In genomic region chr16:370443-370842, GRCh38 we compare ENCODE assay signal across 8 cellular contexts. TPM values are rescaled to one million over a fixed set of nuclear protein-coding genes. Genes with fewer than 3 reads are reported as not detected.
A peak's percentile ranks its signal among the peaks of the same experiment; 100 is the strongest.
DNase-seq lines count a peak whose midpoint lies in the region; ATAC-seq and TF ChIP-seq lines count a peak whose summit lies in the region.

Gene MRPL28, minus strand, starts transcription at chr16:370538. Its CDS starts 320 bp downstream, at chr16:370218.

- no peak for TF ChIP-seq CTCF in liver (IDR thresholded peaks at IDR 0.05; ENCODE audit: low read depth, low read length, missing input control)

- peak; percentile 94 for ATAC-seq in GM19351 (IDR thresholded peaks at IDR 0.05; ENCODE audit: unreplicated experiment)

- peak within 1 kb of the TSS; percentile 64; the same call in 1 of the 2 replicates for H3K27ac ChIP-seq in BLaER1
- H3K27ac ChIP-seq in liver (ENCODE audit: low read depth in 1 of 2, low read length in 2 of 2), result no peak within 1 kb of the TSS

- H3K4me3 ChIP-seq in BLaER1, result peak within 1 kb of the TSS; percentile 62
- peak within 1 kb of the TSS in 2 of 3 donors; percentile 58 to 73 for H3K4me3 ChIP-seq in liver (ENCODE audit: low read depth in 1 of 3, low read length in 3 of 3)

- H3K9me3 ChIP-seq in BLaER1, result no peaks in the 10 kb centered on the region
- no peaks in the 10 kb centered on the region for H3K9me3 ChIP-seq in liver (ENCODE audit: control insufficient read depth in 4 of 4, low read length in 3 of 4)

- peak within 1 kb of the TSS; percentile 95 for H3K4me2 ChIP-seq in BLaER1

- DNase-seq in HK-2 (ENCODE audit: unreplicated experiment), result peak; percentile 90
- DNase-seq in NCI-H82 treated with DMSO at 0.1 percent for 48 hours (lab: John Stamatoyannopoulos, UW; ENCODE audit: unreplicated experiment), result peak; percentile 87
- DNase-seq in activated CD4-positive, alpha-beta T cell treated with anti-CD3 and anti-CD28 coated beads, Interleukin-2, amount 50 U/mL, for 48 hours, result peak; percentile 97
- DNase-seq in dermis microvascular lymphatic vessel endothelial cell (ENCODE audit: low read depth in 2 of 2), result peak; percentile 90 to 95
- DNase-seq in stimulated activated CD4-positive, alpha-beta T cell treated with anti-CD3 and anti-CD28 coated beads, Interleukin-4, amount 100 ng/mL, for 1 hour, result peak; percentile 93

- peaks cover 40% of the 10 kb centered on the region for H4K20me1 ChIP-seq in BLaER1

- H3K36me3 ChIP-seq in BLaER1 (peaks cover 69% of the 10 kb centered on the region), liver (ENCODE audit: control insufficient read depth in 4 of 4, insufficient read depth in 3 of 4, low read depth in 1 of 4, low read length in 3 of 4) (peaks cover 2 to 42% (median 13%) of the 10 kb centered on the region in 4 donors)

- H3K27me3 ChIP-seq in BLaER1 (no peaks in the 10 kb centered on the region), liver (ENCODE audit: control insufficient read depth in 4 of 4, insufficient read depth in 4 of 4, low read length in 3 of 4) (no peaks in the 10 kb centered on the region)

- TF ChIP-seq RAD21 in liver (IDR thresholded peaks at IDR 0.05), result no peak

- peaks cover 68% of the 10 kb centered on the region for H3K4me1 ChIP-seq in BLaER1
- peaks cover 4 to 18% (median 15%) of the 10 kb centered on the region in 4 donors for H3K4me1 ChIP-seq in liver (ENCODE audit: control insufficient read depth in 4 of 4, insufficient read depth in 4 of 4, low read length in 3 of 4)

- peak within 1 kb of the TSS; percentile 75 for H3K9ac ChIP-seq in BLaER1
- peak within 1 kb of the TSS in 1 of 2 donors; percentile 16 for H3K9ac ChIP-seq in liver (ENCODE audit: low read depth in 1 of 2, low read length in 2 of 2)

- under 1% methylated on average over 30 of the region's 30 CpGs for WGBS in liver

TF ChIP-seq in liver, 16 proteins besides CTCF, POLR2A, EP300 and RAD21:
- TF ChIP-seq GABPA (IDR thresholded peaks at IDR 0.05 in 1 of 2, conservative IDR thresholded peaks at IDR 0.05 in 1 of 2) (peak; percentile 91 to 95), SP1 (IDR thresholded peaks at IDR 0.05) (peak; percentile 79), RXRA (IDR thresholded peaks at IDR 0.05) (peak in 1 of 2 donors; percentile 12), ZBTB33 (IDR thresholded peaks at IDR 0.05) (no peak)

RNA-seq across cellular contexts. Expression of gene MRPL28, which starts in this region (rescaled TPM):
- total RNA-seq in dermis microvascular lymphatic vessel endothelial cell (60.3 and 77.0 TPM in 2 replicates), liver (10 to 100 TPM; 28.3 to 41.5 TPM)
- polyA plus RNA-seq in liver, result 10 to 100 TPM; 58.6 to 63.4 TPM
